1 cellular context compared by ENCODE assay signal in the genomic region with DNA sequence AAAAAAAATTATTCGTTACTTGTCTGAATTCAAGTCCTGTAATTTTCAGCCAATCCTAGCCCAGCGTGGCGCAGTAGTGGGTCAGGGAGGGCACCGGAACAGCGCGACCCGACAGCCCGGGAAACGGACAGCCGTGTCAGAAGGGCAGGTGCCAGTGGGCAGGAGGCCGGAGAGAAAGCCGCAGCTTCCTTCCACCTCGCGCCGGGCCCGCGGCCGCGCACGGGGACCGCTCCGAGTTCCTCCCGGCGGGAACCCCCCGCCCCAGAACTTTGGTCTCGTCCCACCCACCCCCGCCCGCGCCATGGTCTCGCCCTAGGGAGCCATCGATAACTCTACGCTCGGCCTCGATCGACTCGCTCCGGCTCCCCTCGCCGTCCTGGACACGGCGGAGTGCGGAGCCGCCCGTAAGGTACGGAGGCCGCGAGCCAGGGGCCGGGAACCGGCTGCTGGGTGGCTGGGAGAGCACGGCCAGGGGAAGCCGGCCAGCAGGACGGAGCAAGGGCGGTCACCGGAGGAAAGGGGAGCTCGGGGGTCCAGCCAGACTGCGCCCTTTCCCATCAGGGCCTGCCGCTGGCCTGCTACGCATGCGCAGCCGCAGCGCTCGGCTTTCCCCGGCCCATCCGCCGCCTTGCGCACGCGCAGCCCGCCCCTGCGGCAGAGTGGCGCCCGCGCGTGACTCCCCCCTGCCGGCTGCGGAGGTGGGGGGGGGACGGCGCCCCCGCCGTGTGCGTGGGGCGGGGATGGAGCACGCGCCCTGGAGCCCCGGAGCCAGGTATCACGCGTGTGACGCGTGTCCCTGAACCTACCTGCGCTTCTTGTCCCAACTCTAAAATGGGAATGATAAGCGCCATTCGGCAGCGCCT.
TF ChIP-seq lines count a peak whose summit lies in the region.

Gene MLST8, plus strand, starts transcription at position 351 of the 863 bp plus-strand sequence. CDS start 632 bp downstream, outside the sequence.

TF ChIP-seq in K562, 482 proteins besides CTCF, POLR2A, EP300 and RAD21 (continued from another document and continues in another):
- TF ChIP-seq, protein P1, sequence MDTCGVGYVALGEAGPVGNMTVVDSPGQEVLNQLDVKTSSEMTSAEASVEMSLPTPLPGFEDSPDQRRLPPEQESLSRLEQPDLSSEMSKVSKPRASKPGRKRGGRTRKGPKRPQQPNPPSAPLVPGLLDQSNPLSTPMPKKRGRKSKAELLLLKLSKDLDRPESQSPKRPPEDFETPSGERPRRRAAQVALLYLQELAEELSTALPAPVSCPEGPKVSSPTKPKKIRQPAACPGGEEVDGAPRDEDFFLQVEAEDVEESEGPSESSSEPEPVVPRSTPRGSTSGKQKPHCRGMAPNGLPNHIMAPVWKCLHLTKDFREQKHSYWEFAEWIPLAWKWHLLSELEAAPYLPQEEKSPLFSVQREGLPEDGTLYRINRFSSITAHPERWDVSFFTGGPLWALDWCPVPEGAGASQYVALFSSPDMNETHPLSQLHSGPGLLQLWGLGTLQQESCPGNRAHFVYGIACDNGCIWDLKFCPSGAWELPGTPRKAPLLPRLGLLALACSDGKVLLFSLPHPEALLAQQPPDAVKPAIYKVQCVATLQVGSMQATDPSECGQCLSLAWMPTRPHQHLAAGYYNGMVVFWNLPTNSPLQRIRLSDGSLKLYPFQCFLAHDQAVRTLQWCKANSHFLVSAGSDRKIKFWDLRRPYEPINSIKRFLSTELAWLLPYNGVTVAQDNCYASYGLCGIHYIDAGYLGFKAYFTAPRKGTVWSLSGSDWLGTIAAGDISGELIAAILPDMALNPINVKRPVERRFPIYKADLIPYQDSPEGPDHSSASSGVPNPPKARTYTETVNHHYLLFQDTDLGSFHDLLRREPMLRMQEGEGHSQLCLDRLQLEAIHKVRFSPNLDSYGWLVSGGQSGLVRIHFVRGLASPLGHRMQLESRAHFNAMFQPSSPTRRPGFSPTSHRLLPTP (IDR thresholded peaks at IDR 0.05; ENCODE audit: borderline replicate concordance, extremely low read depth, insufficient read length) = no peak
- TF ChIP-seq, protein P2, sequence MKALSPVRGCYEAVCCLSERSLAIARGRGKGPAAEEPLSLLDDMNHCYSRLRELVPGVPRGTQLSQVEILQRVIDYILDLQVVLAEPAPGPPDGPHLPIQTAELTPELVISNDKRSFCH (CRISPR knock-in tag; IDR thresholded peaks at IDR 0.05) = no peak
- TF ChIP-seq, protein P2 (tag; IDR thresholded peaks at IDR 0.05) = peak; percentile 58; the same call in 1 of the 2 replicates
- TF ChIP-seq HOXB6 (CRISPR knock-in tag; IDR thresholded peaks at IDR 0.05; ENCODE audit: borderline replicate concordance) (no peak), TAF9B (IDR thresholded peaks at IDR 0.05; ENCODE audit: partially characterized antibody) (no peak), TRIM24 (IDR thresholded peaks at IDR 0.05) (no peak), UBTF (IDR thresholded peaks at IDR 0.05; ENCODE audit: borderline replicate concordance in 1 of 2, low read depth in 2 of 2, low read length in 2 of 2) (0 out of 4 replicates have a peak, but pooled peaks of 1 of the 2 experiments have one; percentile 53), PCBP1 (IDR thresholded peaks at IDR 0.05; ENCODE audit: low read depth, low read length, poor library complexity, severe bottlenecking) (peak; percentile 92), CHD4 (IDR thresholded peaks at IDR 0.05; ENCODE audit: insufficient read depth, insufficient replicate concordance, low read depth, low read length, poor library complexity, severe bottlenecking) (no peak), KAT2B (IDR thresholded peaks at IDR 0.05; ENCODE audit: low read depth, low read length) (no peak), PHF20 (IDR thresholded peaks at IDR 0.05; ENCODE audit: partially characterized antibody) (peak; percentile 83), ATF6 (CRISPR knock-in tag; IDR thresholded peaks at IDR 0.05) (peak; percentile 2; the same call in 1 of the 2 replicates), FOXA1 (IDR thresholded peaks at IDR 0.05; ENCODE audit: borderline replicate concordance) (no peak), ZNF165 (CRISPR knock-in tag; IDR thresholded peaks at IDR 0.05; ENCODE audit: borderline replicate concordance) (no peak), IRF2 (CRISPR knock-in tag; IDR thresholded peaks at IDR 0.05) (no peak), SMAD4 (CRISPR knock-in tag; conservative IDR thresholded peaks at IDR 0.05) (peak; percentile 81), SNRNP70 (optimal IDR thresholded peaks at IDR 0.05; ENCODE audit: low read depth, low read length) (no peak), ZNF644 (tag; IDR thresholded peaks at IDR 0.05; ENCODE audit: low read depth) (peak; percentile 39; the same call in 1 of the 2 replicates), ELF1 (tag; IDR thresholded peaks at IDR 0.05) (peak; percentile 54; the same call in 1 of the 2 replicates), ZNF77 (CRISPR knock-in tag; IDR thresholded peaks at IDR 0.05) (no peak), ESRRB (CRISPR knock-in tag; IDR thresholded peaks at IDR 0.05; ENCODE audit: borderline replicate concordance) (no peak), CXXC5 (CRISPR knock-in tag; IDR thresholded peaks at IDR 0.05) (peak; percentile 93), RBM15 (IDR thresholded peaks at IDR 0.05; ENCODE audit: insufficient read depth, low read length) (no peak), ZBTB12 (CRISPR knock-in tag; IDR thresholded peaks at IDR 0.05) (0 out of 2 replicates have a peak, but pooled peaks have one; percentile 8), ZNF121 (CRISPR knock-in tag; conservative IDR thresholded peaks at IDR 0.05) (no peak), HDAC3 (IDR thresholded peaks at IDR 0.05; ENCODE audit: borderline replicate concordance, partially characterized antibody) (no peak)
- TF ChIP-seq, protein P3, sequence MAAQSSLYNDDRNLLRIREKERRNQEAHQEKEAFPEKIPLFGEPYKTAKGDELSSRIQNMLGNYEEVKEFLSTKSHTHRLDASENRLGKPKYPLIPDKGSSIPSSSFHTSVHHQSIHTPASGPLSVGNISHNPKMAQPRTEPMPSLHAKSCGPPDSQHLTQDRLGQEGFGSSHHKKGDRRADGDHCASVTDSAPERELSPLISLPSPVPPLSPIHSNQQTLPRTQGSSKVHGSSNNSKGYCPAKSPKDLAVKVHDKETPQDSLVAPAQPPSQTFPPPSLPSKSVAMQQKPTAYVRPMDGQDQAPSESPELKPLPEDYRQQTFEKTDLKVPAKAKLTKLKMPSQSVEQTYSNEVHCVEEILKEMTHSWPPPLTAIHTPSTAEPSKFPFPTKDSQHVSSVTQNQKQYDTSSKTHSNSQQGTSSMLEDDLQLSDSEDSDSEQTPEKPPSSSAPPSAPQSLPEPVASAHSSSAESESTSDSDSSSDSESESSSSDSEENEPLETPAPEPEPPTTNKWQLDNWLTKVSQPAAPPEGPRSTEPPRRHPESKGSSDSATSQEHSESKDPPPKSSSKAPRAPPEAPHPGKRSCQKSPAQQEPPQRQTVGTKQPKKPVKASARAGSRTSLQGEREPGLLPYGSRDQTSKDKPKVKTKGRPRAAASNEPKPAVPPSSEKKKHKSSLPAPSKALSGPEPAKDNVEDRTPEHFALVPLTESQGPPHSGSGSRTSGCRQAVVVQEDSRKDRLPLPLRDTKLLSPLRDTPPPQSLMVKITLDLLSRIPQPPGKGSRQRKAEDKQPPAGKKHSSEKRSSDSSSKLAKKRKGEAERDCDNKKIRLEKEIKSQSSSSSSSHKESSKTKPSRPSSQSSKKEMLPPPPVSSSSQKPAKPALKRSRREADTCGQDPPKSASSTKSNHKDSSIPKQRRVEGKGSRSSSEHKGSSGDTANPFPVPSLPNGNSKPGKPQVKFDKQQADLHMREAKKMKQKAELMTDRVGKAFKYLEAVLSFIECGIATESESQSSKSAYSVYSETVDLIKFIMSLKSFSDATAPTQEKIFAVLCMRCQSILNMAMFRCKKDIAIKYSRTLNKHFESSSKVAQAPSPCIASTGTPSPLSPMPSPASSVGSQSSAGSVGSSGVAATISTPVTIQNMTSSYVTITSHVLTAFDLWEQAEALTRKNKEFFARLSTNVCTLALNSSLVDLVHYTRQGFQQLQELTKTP (IDR thresholded peaks at IDR 0.05; ENCODE audit: low read depth in 1 of 2, partially characterized antibody in 2 of 2) = no peak
- TF ChIP-seq, protein P4, sequence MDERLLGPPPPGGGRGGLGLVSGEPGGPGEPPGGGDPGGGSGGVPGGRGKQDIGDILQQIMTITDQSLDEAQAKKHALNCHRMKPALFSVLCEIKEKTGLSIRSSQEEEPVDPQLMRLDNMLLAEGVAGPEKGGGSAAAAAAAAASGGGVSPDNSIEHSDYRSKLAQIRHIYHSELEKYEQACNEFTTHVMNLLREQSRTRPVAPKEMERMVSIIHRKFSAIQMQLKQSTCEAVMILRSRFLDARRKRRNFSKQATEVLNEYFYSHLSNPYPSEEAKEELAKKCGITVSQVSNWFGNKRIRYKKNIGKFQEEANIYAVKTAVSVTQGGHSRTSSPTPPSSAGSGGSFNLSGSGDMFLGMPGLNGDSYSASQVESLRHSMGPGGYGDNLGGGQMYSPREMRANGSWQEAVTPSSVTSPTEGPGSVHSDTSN (CRISPR knock-in tag; IDR thresholded peaks at IDR 0.05; ENCODE audit: low read depth) = no peak
- TF ChIP-seq, protein P4 (tag; conservative IDR thresholded peaks at IDR 0.05; ENCODE audit: low read depth) = no peak
- TF ChIP-seq, protein P5, sequence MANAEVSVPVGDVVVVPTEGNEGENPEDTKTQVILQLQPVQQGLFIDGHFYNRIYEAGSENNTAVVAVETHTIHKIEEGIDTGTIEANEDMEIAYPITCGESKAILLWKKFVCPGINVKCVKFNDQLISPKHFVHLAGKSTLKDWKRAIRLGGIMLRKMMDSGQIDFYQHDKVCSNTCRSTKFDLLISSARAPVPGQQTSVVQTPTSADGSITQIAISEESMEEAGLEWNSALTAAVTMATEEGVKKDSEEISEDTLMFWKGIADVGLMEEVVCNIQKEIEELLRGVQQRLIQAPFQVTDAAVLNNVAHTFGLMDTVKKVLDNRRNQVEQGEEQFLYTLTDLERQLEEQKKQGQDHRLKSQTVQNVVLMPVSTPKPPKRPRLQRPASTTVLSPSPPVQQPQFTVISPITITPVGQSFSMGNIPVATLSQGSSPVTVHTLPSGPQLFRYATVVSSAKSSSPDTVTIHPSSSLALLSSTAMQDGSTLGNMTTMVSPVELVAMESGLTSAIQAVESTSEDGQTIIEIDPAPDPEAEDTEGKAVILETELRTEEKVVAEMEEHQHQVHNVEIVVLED (CRISPR knock-in tag; IDR thresholded peaks at IDR 0.05) = peak; percentile 96
- TF ChIP-seq, protein P6, sequence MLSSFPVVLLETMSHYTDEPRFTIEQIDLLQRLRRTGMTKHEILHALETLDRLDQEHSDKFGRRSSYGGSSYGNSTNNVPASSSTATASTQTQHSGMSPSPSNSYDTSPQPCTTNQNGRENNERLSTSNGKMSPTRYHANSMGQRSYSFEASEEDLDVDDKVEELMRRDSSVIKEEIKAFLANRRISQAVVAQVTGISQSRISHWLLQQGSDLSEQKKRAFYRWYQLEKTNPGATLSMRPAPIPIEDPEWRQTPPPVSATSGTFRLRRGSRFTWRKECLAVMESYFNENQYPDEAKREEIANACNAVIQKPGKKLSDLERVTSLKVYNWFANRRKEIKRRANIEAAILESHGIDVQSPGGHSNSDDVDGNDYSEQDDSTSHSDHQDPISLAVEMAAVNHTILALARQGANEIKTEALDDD (IDR thresholded peaks at IDR 0.05) = no peak
